ENCODE assay signal across 22 cellular contexts in the genomic region with DNA sequence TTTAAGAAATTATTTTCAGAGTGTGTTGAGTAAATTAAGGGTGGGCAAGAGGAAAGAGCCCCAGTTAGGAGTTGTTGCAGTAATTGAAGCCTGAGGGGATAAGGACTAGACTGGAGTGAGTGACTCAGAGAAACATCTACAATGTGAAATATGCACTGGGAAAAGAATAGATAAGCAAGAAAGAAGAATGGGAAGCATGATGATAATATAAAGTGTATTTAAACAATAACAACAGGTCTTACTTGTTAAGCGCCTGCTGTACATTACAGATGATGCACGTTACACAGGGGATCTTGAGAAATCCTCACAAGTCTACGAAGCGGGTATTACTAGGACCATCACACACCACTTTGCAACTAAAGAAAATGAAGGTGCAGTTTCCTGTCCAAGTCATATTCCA.
DNase-seq lines count a peak whose midpoint lies in the region; ATAC-seq, FAIRE-seq and TF ChIP-seq lines count a peak whose summit lies in the region.
"Had no signal": no experiment of that assay in that cellular context is flagged by ENCODE, and none has a peak within 500 bp of the region (broad histone marks: within the 10 kb centered on the region; RNA-seq: fewer than 3 reads in every experiment).

No MANE protein-coding gene starts in this region.

- H3K4me1 Mint-ChIP-seq in mesothelial cell of epicardium: peaks cover 48% of the 10 kb centered on the region
- peaks cover 61 to 84% (median 73%) of the 10 kb centered on the region in 7 donors for H3K4me1 Mint-ChIP-seq in naive thymus-derived CD4-positive, alpha-beta T cell
- H3K4me1 Mint-ChIP-seq in CD4-positive, alpha-beta memory T cell: peaks cover 51 to 75% (median 62%) of the 10 kb centered on the region in 4 donors

- no peaks in the 10 kb centered on the region for H3K36me3 Mint-ChIP-seq in mesothelial cell of epicardium
- peaks cover 0 to 6% (median 0%) of the 10 kb centered on the region in 5 donors for H3K36me3 Mint-ChIP-seq in naive thymus-derived CD4-positive, alpha-beta T cell
- no peaks in the 10 kb centered on the region for H3K36me3 Mint-ChIP-seq in CD4-positive, alpha-beta memory T cell
- H3K36me3 Mint-ChIP-seq: CD4-positive, CD25-positive, alpha-beta regulatory T cell had no signal

- FAIRE-seq in A549 (lab: Jason Lieb, UNC) (no peak), bronchial epithelial cell (lab: Jason Lieb, UNC) (no peak)

- WGBS in A549 (ENCODE audit: missing lambda C conversion rate): 88% methylated on average over 4 of the region's 4 CpGs
- WGBS in GM23248 (ENCODE audit: low coverage in 1 of 2, low lambda C conversion rate in 2 of 2, missing lambda C conversion rate in 2 of 2), 2 experiments: 96 to 98% methylated on average over 4 of the region's 4 CpGs

- no peak for TF ChIP-seq CTCF in A549 (IDR thresholded peaks at IDR 0.05)
- no peak for TF ChIP-seq CTCF in bronchial epithelial cell (IDR thresholded peaks at IDR 0.05; ENCODE audit: insufficient read depth, low read length, severe bottlenecking)
- TF ChIP-seq CTCF in mesothelial cell of epicardium (IDR thresholded peaks at IDR 0.05; ENCODE audit: unreplicated experiment): no peak

- H3K4me3 Mint-ChIP-seq in mesothelial cell of epicardium: no peak overlapping the region
- peak overlapping the region in 1 of 10 donors; percentile 16 for H3K4me3 Mint-ChIP-seq in naive thymus-derived CD4-positive, alpha-beta T cell
- H3K4me3 Mint-ChIP-seq in CD4-positive, alpha-beta memory T cell: peak overlapping the region in 1 of 8 donors; percentile 2
- H3K4me3 Mint-ChIP-seq: stimulated activated naive CD8-positive, alpha-beta T cell treated with anti-CD3 and anti-CD28 coated beads, Interleukin-15, Interleukin-2, amounts not matched to agents 100 ng/mL and 50 ng/mL, for 24 hours had no signal

- CTCF ChIA-PET in A549 (lab: Yijun Ruan, JAX): no interaction called here
- CTCF ChIA-PET in naive thymus-derived CD4-positive, alpha-beta T cell (lab: Charles Lee): interaction anchor here (0.7 kb wide), 1 partner anchor 51 kb away, joined by 3 read pairs; no protein-coding TSS in a partner anchor
- CTCF ChIA-PET in CD4-positive, alpha-beta memory T cell (lab: Charles Lee; ENCODE audit: partially characterized antibody): interaction anchor here (0.8 to 8.7 kb wide), 8 partner anchors 10 to 168 kb away, joined by 3 to 60 read pairs (median 4); no protein-coding TSS in a partner anchor

- in situ Hi-C loops in GM23248 (cut with MboI): no loop called here

- H2AFZ ChIP-seq in GM23248: no peak overlapping the region
- H2AFZ ChIP-seq: parathyroid adenoma had no signal

- no peaks in the 10 kb centered on the region for H3K36me3 ChIP-seq in GM23248 (ENCODE audit: low read depth)
- H3K36me3 ChIP-seq in bronchial epithelial cell (ENCODE audit: control insufficient read depth, insufficient read depth, low read length): no peaks in the 10 kb centered on the region
- H3K36me3 ChIP-seq in naive thymus-derived CD4-positive, alpha-beta T cell (ENCODE audit: control insufficient read depth in 2 of 3, insufficient read depth in 3 of 3, low read length in 3 of 3): no peaks in the 10 kb centered on the region
- H3K36me3 ChIP-seq in CD4-positive, alpha-beta memory T cell (ENCODE audit: insufficient read depth, low read length): no peaks in the 10 kb centered on the region

- no peaks in the 10 kb centered on the region for H3K27me3 ChIP-seq in GM23248 (replicated peaks; ENCODE audit: insufficient read depth)
- H3K27me3 ChIP-seq in bronchial epithelial cell (ENCODE audit: control insufficient read depth, insufficient read depth, low read length): no peaks in the 10 kb centered on the region
- H3K27me3 ChIP-seq in naive thymus-derived CD4-positive, alpha-beta T cell (ENCODE audit: control insufficient read depth in 2 of 2, insufficient read depth in 2 of 2, low read length in 2 of 2): no peaks in the 10 kb centered on the region
- H3K27me3 ChIP-seq in CD4-positive, alpha-beta memory T cell (ENCODE audit: insufficient read depth, low read length): no peaks in the 10 kb centered on the region
- H3K27me3 ChIP-seq: esophagus muscularis mucosa, heart left ventricle had no signal

- TF ChIP-seq RAD21 in A549 (conservative IDR thresholded peaks at IDR 0.05 in 1 of 2, IDR thresholded peaks at IDR 0.05 in 1 of 2): no peak

- POLR2A ChIA-PET in A549 (lab: Yijun Ruan, JAX): no interaction called here
- POLR2A ChIA-PET in naive thymus-derived CD4-positive, alpha-beta T cell (lab: Charles Lee): interaction anchor here (1.1 to 13.6 kb wide), 7 partner anchors 12 to 82 kb away, joined by 3 to 215 read pairs (median 6); no protein-coding TSS in a partner anchor
- POLR2A ChIA-PET in CD4-positive, alpha-beta memory T cell (lab: Charles Lee; ENCODE audit: partially characterized antibody): interaction anchor here (0.6 to 3.7 kb wide), 6 partner anchors 10 to 68 kb away, joined by 3 to 24 read pairs (median 3); no protein-coding TSS in a partner anchor

- H4K20me1 ChIP-seq in GM23248 (ENCODE audit: insufficient read depth): no peaks in the 10 kb centered on the region

- no peak overlapping the region; a peak in 1 of 6 replicates for H3K27ac ChIP-seq in A549
- no peak overlapping the region for H3K27ac ChIP-seq in GM23248
- H3K27ac ChIP-seq in naive thymus-derived CD4-positive, alpha-beta T cell (ENCODE audit: low read depth, low read length): no peak overlapping the region
- H3K27ac ChIP-seq in CD4-positive, alpha-beta memory T cell (ENCODE audit: low read depth, low read length): no peak overlapping the region
- H3K27ac ChIP-seq: esophagus muscularis mucosa, heart left ventricle, parathyroid adenoma had no signal

- no peak for TF ChIP-seq POLR2A in A549 (IDR thresholded peaks at IDR 0.05; ENCODE audit: low read length)

- H3K9ac ChIP-seq in GM23248: no peak overlapping the region
- H3K9ac ChIP-seq: parathyroid adenoma had no signal

- ATAC-seq in A549 (no peak), HG03280 (IDR thresholded peaks at IDR 0.05; ENCODE audit: unreplicated experiment) (no peak)
- ATAC-seq in naive thymus-derived CD4-positive, alpha-beta T cell: no peak
- ATAC-seq: heart left ventricle, left ventricle myocardium superior, sciatic nerve had no signal

- H3F3A ChIP-seq in GM23248 (ENCODE audit: insufficient read depth): peaks cover 43% of the 10 kb centered on the region

- DNase-seq in A549 (ENCODE audit: low read depth in 1 of 2, low spot score in 1 of 2) (no peak), GM23248 (peak; percentile 72), bronchial epithelial cell (ENCODE audit: low read depth) (peak; percentile 80), mesothelial cell of epicardium (ENCODE audit: low spot score in 2 of 2, unreplicated experiment in 2 of 2) (no peak), DMS114 treated with DMSO at 0.1 percent for 48 hours (lab: John Stamatoyannopoulos, UW; ENCODE audit: unreplicated experiment) (no peak)
- no peak for DNase-seq in naive thymus-derived CD4-positive, alpha-beta T cell
- no peak for DNase-seq in CD4-positive, alpha-beta memory T cell
- DNase-seq: activated CD4-positive, alpha-beta T cell treated with anti-CD3 and anti-CD28 coated beads for 4 hours; CD4-positive, CD25-positive, alpha-beta regulatory T cell; central memory CD4-positive, alpha-beta T cell; DMS79 treated with DMSO at 0.1 percent for 48 hours; effector CD4-positive, alpha-beta T cell; heart left ventricle; left ventricle myocardium superior; NCI-H1092 treated with DMSO at 0.1 percent for 48 hours; NCI-H2081 had no signal

- H3K27ac Mint-ChIP-seq in mesothelial cell of epicardium: peak overlapping the region; percentile 64
- H3K27ac Mint-ChIP-seq in naive thymus-derived CD4-positive, alpha-beta T cell: peak overlapping the region in 2 of 9 donors; percentile 21 to 37
- H3K27ac Mint-ChIP-seq in CD4-positive, alpha-beta memory T cell: peak overlapping the region in 2 of 7 donors; percentile 10 to 47
- H3K27ac Mint-ChIP-seq: activated T-helper 2 cell treated with anti-CD3 and anti-CD28 coated beads, Interferon-gamma antibody, Interleukin-2, Interleukin-4, amounts not matched to agents 10 μg/mL and 5 μg/mL and 100 μg/mL, durations not matched to agents 14 hours and 24 hours and 36 hours had no signal

- no peaks in the 10 kb centered on the region for H3K9me2 ChIP-seq in GM23248 (ENCODE audit: insufficient read depth)

- H3K4me3 ChIP-seq in A549: no peak overlapping the region
- no peak overlapping the region for H3K4me3 ChIP-seq in GM23248
- no peak overlapping the region for H3K4me3 ChIP-seq in bronchial epithelial cell (ENCODE audit: low read depth, low read length)
- H3K4me3 ChIP-seq in naive thymus-derived CD4-positive, alpha-beta T cell (ENCODE audit: low read length): no peak overlapping the region
- H3K4me3 ChIP-seq in CD4-positive, alpha-beta memory T cell (ENCODE audit: low read length in 2 of 2): no peak overlapping the region
- H3K4me3 ChIP-seq: esophagus muscularis mucosa, heart left ventricle had no signal

- TF ChIP-seq EP300 in A549 (IDR thresholded peaks at IDR 0.05): no peak

- no peaks in the 10 kb centered on the region for H3K27me3 Mint-ChIP-seq in mesothelial cell of epicardium (ENCODE audit: low read depth)
- no peaks in the 10 kb centered on the region for H3K27me3 Mint-ChIP-seq in naive thymus-derived CD4-positive, alpha-beta T cell
- no peaks in the 10 kb centered on the region for H3K27me3 Mint-ChIP-seq in CD4-positive, alpha-beta memory T cell
- H3K27me3 Mint-ChIP-seq: CD4-positive, CD25-positive, alpha-beta regulatory T cell; stimulated activated naive CD8-positive, alpha-beta T cell treated with anti-CD3 and anti-CD28 coated beads, Interleukin-15, Interleukin-2, amounts not matched to agents 100 ng/mL and 50 ng/mL, for 24 hours had no signal

- intact Hi-C loops in naive thymus-derived CD4-positive, alpha-beta T cell (cut with micrococcal nuclease): no loop called here
- intact Hi-C loops in CD4-positive, alpha-beta memory T cell (cut with micrococcal nuclease): no loop called here

- H3K4me2 ChIP-seq in A549 (peak overlapping the region; percentile 7; the same call in 1 of the 3 replicates), GM23248 (ENCODE audit: unreplicated experiment) (no peak overlapping the region)

- no peaks in the 10 kb centered on the region for H3K79me2 ChIP-seq in GM23248 (ENCODE audit: insufficient read depth)
- H3K79me2 ChIP-seq: parathyroid adenoma had no signal

- peaks cover 21% of the 10 kb centered on the region; the same call in 2 of the 3 replicates for H3K4me1 ChIP-seq in A549
- H3K4me1 ChIP-seq in GM23248 (ENCODE audit: insufficient read depth): peaks cover 67% of the 10 kb centered on the region
- H3K4me1 ChIP-seq in naive thymus-derived CD4-positive, alpha-beta T cell (ENCODE audit: control insufficient read depth in 2 of 2, insufficient read depth in 2 of 2, low read length in 2 of 2): peaks cover 38 to 47% of the 10 kb centered on the region in 2 donors
- H3K4me1 ChIP-seq in CD4-positive, alpha-beta memory T cell (ENCODE audit: insufficient read depth, low read length): peaks cover 53% of the 10 kb centered on the region
- H3K4me1 ChIP-seq: parathyroid adenoma had no signal

- H3K9me3 Mint-ChIP-seq in mesothelial cell of epicardium: no peaks in the 10 kb centered on the region
- peaks cover 0 to 7% (median 0%) of the 10 kb centered on the region in 11 donors for H3K9me3 Mint-ChIP-seq in naive thymus-derived CD4-positive, alpha-beta T cell
- peaks cover 0 to 2% (median 0%) of the 10 kb centered on the region in 8 donors for H3K9me3 Mint-ChIP-seq in CD4-positive, alpha-beta memory T cell
- H3K9me3 Mint-ChIP-seq: activated T-helper 2 cell treated with anti-CD3 and anti-CD28 coated beads, Interferon-gamma antibody, Interleukin-2, Interleukin-4, amounts not matched to agents 10 μg/mL and 5 μg/mL and 100 μg/mL, durations not matched to agents 14 hours and 24 hours and 36 hours; CD4-positive, CD25-positive, alpha-beta regulatory T cell; stimulated activated naive CD8-positive, alpha-beta T cell treated with anti-CD3 and anti-CD28 coated beads, Interleukin-15, Interleukin-2, amounts not matched to agents 100 ng/mL and 50 ng/mL, for 24 hours had no signal

- H3K9me3 ChIP-seq in A549 (no peaks in the 10 kb centered on the region), GM23248 (ENCODE audit: low read depth) (no peaks in the 10 kb centered on the region)
- no peaks in the 10 kb centered on the region for H3K9me3 ChIP-seq in naive thymus-derived CD4-positive, alpha-beta T cell (ENCODE audit: control insufficient read depth in 2 of 3, low read length in 3 of 3)
- H3K9me3 ChIP-seq in CD4-positive, alpha-beta memory T cell (ENCODE audit: control insufficient read depth in 1 of 2, low read length in 2 of 2): no peaks in the 10 kb centered on the region
- H3K9me3 ChIP-seq: esophagus muscularis mucosa, heart left ventricle had no signal

Comparison
In these comparisons a context has a peak if more than half of its experiments do, and no peak if none do; other contexts are left out.
1. DNase-seq: peak in GM23248 (single experiment) and bronchial epithelial cell (single experiment); none in A549 (0 of 2), mesothelial cell of epicardium (0 of 2), naive thymus-derived CD4-positive, alpha-beta T cell (0 of 9), DMS114 treated with DMSO at 0.1 percent for 48 hours (single experiment) and CD4-positive, alpha-beta memory T cell (0 of 5).